ENCODE assay signal across 22 cellular contexts in the genomic region with DNA sequence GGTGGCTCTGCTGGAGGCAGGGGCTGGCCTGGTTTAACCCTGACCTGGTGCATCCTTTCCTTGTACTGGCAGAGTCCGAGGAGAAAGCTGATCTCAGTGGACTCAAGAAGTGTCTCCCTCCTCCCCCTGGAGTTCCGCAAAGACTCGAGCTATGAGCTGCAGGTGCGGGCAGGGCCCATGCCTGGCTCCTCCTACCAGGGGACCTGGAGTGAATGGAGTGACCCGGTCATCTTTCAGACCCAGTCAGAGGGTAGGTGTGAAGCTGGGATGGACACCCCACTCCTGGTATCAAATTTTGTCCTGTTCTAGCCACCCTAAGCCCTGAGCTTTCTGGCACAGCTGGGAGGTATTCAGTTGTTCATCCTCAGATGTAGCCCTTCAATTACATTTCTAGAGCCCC. TPM values are rescaled to one million over a fixed set of nuclear protein-coding genes. Genes with fewer than 3 reads are reported as not detected.
DNase-seq lines count a peak whose midpoint lies in the region; ATAC-seq and TF ChIP-seq lines count a peak whose summit lies in the region.
"Had no signal": no experiment of that assay in that cellular context is flagged by ENCODE, and none has a peak within 500 bp of the region (broad histone marks: within the 10 kb centered on the region; RNA-seq: fewer than 3 reads in every experiment).

No MANE protein-coding gene starts in this region.

- H3K36me3 Mint-ChIP-seq in MCF 10A (ENCODE audit: insufficient read depth, unreplicated experiment), result no peaks in the 10 kb centered on the region
- H3K36me3 Mint-ChIP-seq: type B pancreatic cell had no signal

- TF ChIP-seq CTCF in coronary artery (IDR thresholded peaks at IDR 0.05), result no peak
- no peak for TF ChIP-seq CTCF in sigmoid colon (IDR thresholded peaks at IDR 0.05)
- TF ChIP-seq CTCF in MCF 10A (IDR thresholded peaks at IDR 0.05; ENCODE audit: unreplicated experiment), result no peak
- TF ChIP-seq CTCF in omental fat pad (IDR thresholded peaks at IDR 0.05), result no peak

- peak; percentile 27 for DNase-seq in activated T-cell treated with anti-CD3 and anti-CD28 coated beads, Interleukin-2, amount 50 U/mL, for 1 hour
- DNase-seq in activated T-cell treated with anti-CD3 and anti-CD28 coated beads, Interleukin-2, amount 50 U/mL, for 48 hours, result no peak
- peak; percentile 21 for DNase-seq in coronary artery (ENCODE audit: low spot score)
- peak; percentile 46 for DNase-seq in sigmoid colon
- DNase-seq in MCF 10A (ENCODE audit: unreplicated experiment), result no peak
- DNase-seq in omental fat pad (ENCODE audit: low spot score), result no peak
- DNase-seq: BE2C; effector CD4-positive, alpha-beta T cell; foreskin melanocyte; NCI-H1417 treated with DMSO at 0.1 percent for 48 hours; NCI-H2107; NK-92 treated with Interleukin-12 subunit alpha and Interleukin-12 subunit beta, amount 100 ng/mL, for 24 hours; stimulated activated CD4-positive, alpha-beta T cell treated with anti-CD3 and anti-CD28 coated beads, Interleukin-2, amount 100 ng/mL, for 48 hours; stomach had no signal

- POLR2A ChIA-PET in MCF 10A (lab: Yijun Ruan, JAX), result no interaction called here

- BruUV-seq in MCF 10A (replicated peaks; lab: Mats Ljungman, UMichigan), result no TSS peak

- no peak overlapping the region for H3K27ac ChIP-seq in coronary artery
- no peak overlapping the region for H3K27ac ChIP-seq in sigmoid colon
- H3K27ac ChIP-seq: hepatocyte, SJCRH30, stomach had no signal

- no peaks in the 10 kb centered on the region for H3K4me1 ChIP-seq in sigmoid colon
- H3K4me1 ChIP-seq: BE2C had no signal

- H3K27ac Mint-ChIP-seq in MCF 10A (ENCODE audit: low read depth, unreplicated experiment), result no peak overlapping the region
- H3K27ac Mint-ChIP-seq: type B pancreatic cell had no signal

- TF ChIP-seq EP300 in sigmoid colon (IDR thresholded peaks at IDR 0.05), result no peak

- ATAC-seq in GM18505 (IDR thresholded peaks at IDR 0.05; ENCODE audit: unreplicated experiment), result no peak
- ATAC-seq in omental fat pad (ENCODE audit: low FRiP score), result no peak
- ATAC-seq in GM19035 (IDR thresholded peaks at IDR 0.05; ENCODE audit: unreplicated experiment), result no peak
- ATAC-seq: Panc1 had no signal

- H3K4me3 Mint-ChIP-seq in MCF 10A (ENCODE audit: unreplicated experiment), result no peak overlapping the region
- H3K4me3 Mint-ChIP-seq: type B pancreatic cell had no signal

- H3K9me3 Mint-ChIP-seq in MCF 10A (ENCODE audit: unreplicated experiment), result no peaks in the 10 kb centered on the region
- H3K9me3 Mint-ChIP-seq: IgD-negative memory B cell, type B pancreatic cell had no signal

- H3K9me3 ChIP-seq in sigmoid colon, result peaks cover 0 to 14% (median 7%) of the 10 kb centered on the region in 4 donors
- H3K9me3 ChIP-seq: SJCRH30 had no signal

- WGBS in sigmoid colon, 2 donors, result 90 to 97% methylated on average over 5 of the region's 5 CpGs

- H3K36me3 ChIP-seq in sigmoid colon, result no peaks in the 10 kb centered on the region
- H3K36me3 ChIP-seq: BE2C had no signal

- H3K4me1 Mint-ChIP-seq in MCF 10A (ENCODE audit: insufficient read depth, unreplicated experiment), result peaks cover 5% of the 10 kb centered on the region

- H3K4me3 ChIP-seq in coronary artery (no peak overlapping the region), sigmoid colon (no peak overlapping the region)
- H3K4me3 ChIP-seq: hepatocyte, SJCRH30, smooth muscle cell, stomach had no signal

- no peaks in the 10 kb centered on the region for H3K27me3 Mint-ChIP-seq in MCF 10A (ENCODE audit: insufficient read depth, unreplicated experiment)

- CTCF ChIA-PET in MCF 10A (lab: Yijun Ruan, JAX), result interaction anchor here (0.5 to 1.6 kb wide), 2 partner anchors 12 to 213 kb away, joined by 3 to 6 read pairs; no protein-coding TSS in a partner anchor

- peaks cover 2 to 29% (median 11%) of the 10 kb centered on the region in 3 donors for H3K27me3 ChIP-seq in sigmoid colon
- H3K27me3 ChIP-seq: hepatocyte, SJCRH30 had no signal

- intact Hi-C loops in sigmoid colon (cut with DNase I) (no loop called here), MCF 10A (cut with micrococcal nuclease) (no loop called here)

- TF ChIP-seq POLR2A in GM18505 (IDR thresholded peaks at IDR 0.05; ENCODE audit: borderline replicate concordance, extremely low read depth, insufficient read depth, insufficient read length), result peak; percentile 22
- TF ChIP-seq POLR2A in sigmoid colon (IDR thresholded peaks at IDR 0.05), result no peak

RNA-seq across cellular contexts. Expression of a gene that starts 42.5 kb away (rescaled TPM):
- total RNA-seq in sigmoid colon, result under 1 TPM in 2 of 4 donors, not detected in 2; 0.27 to 0.28 TPM
- 1 to 10 TPM in 1 of 3 donors, under 1 TPM in 2; under 0.01 to 7.9 (median 0.23) TPM for polyA plus RNA-seq in sigmoid colon
- 0.15 and 0.21 TPM in 2 replicates for total RNA-seq in MCF 10A (2022)
- 1 to 10 TPM in 1 of 4 donors, under 1 TPM in 2, not detected in 1; 0.19 to 1.3 (median 0.25) TPM for total RNA-seq in omental fat pad
- total RNA-seq: smooth muscle cell had no signal
- polyA plus RNA-seq: hepatocyte, smooth muscle cell had no signal

Comparison
In these comparisons a context has a peak if more than half of its experiments do, and no peak if none do; other contexts are left out.
1. DNase-seq: peak in activated T-cell treated with anti-CD3 and anti-CD28 coated beads, Interleukin-2, amount 50 U/mL, for 1 hour (single experiment), coronary artery (single experiment) and sigmoid colon (single experiment); none in activated T-cell treated with anti-CD3 and anti-CD28 coated beads, Interleukin-2, amount 50 U/mL, for 48 hours (0 of 2), MCF 10A (single experiment) and omental fat pad (single experiment).